Comparison of ENCODE assay signal across 13 cellular contexts in the genomic region with DNA sequence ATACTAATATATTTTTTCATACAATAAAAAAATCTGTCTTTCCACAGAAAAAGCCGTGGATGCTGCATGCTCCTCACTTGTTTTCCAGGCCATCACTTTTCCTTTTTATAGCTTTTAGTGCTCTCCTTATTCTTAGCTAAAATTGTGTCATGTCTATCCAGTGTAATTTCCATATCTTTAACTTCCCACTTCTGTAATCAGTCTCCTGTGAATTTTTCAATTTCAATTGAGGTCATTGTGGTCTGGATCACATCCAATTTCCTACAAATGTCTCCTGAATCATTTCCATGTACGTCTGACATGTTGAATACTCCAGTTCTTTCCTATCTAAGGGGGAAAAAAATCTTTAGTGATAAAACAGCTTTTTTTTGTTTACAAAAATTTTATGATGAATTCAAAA.
DNase-seq lines count a peak whose midpoint lies in the region; ATAC-seq, FAIRE-seq and TF ChIP-seq lines count a peak whose summit lies in the region.
"Had no signal": no experiment of that assay in that cellular context is flagged by ENCODE, and none has a peak within 500 bp of the region (broad histone marks: within the 10 kb centered on the region; RNA-seq: fewer than 3 reads in every experiment).

No MANE protein-coding gene starts in this region.

- intact Hi-C loops in heart right ventricle (cut with DNase I): no loop called here
- intact Hi-C loops in Right ventricle myocardium inferior (cut with DNase I): no loop called here
- intact Hi-C loops in transverse colon (cut with DNase I; ENCODE audit: low total_unique reads): no loop called here

- H3K27me3 ChIP-seq in heart right ventricle (no peaks in the 10 kb centered on the region), transverse colon (no peaks in the 10 kb centered on the region)
- H3K27me3 ChIP-seq: BLaER1 had no signal

- WGBS in heart right ventricle, 2 donors: 8 to 12% methylated on average over 2 of the region's 2 CpGs
- 50 to 56% methylated on average over 2 of the region's 2 CpGs for WGBS in transverse colon (ENCODE audit: low coverage in 1 of 2), 2 donors

- DNase-seq in heart right ventricle (no peak), Right ventricle myocardium inferior (ENCODE audit: missing footprints) (no peak), RKO (ENCODE audit: low spot score) (peak; percentile 35), epithelial cell of esophagus (ENCODE audit: low read depth) (peak; percentile 83), urothelium cell line (ENCODE audit: low spot score) (peak; percentile 23), transverse colon (no peak)
- no peak for DNase-seq in activated CD8-positive, alpha-beta memory T cell treated with anti-CD3 and anti-CD28 coated beads for 24 hours
- DNase-seq: erythroblast, lower lobe of right lung, NCI-H2081 treated with DMSO at 0.1 percent for 48 hours, psoas muscle had no signal

- no peak for FAIRE-seq in urothelium cell line (lab: Jason Lieb, UNC)

- ATAC-seq in heart right ventricle (peak in 5 of 8 donors; percentile 31 to 68 (median 52)), Right ventricle myocardium inferior (no peak), GM19351 (IDR thresholded peaks at IDR 0.05; ENCODE audit: unreplicated experiment) (no peak)
- ATAC-seq: lower lobe of right lung, psoas muscle had no signal

- no peak for TF ChIP-seq EP300 in transverse colon (IDR thresholded peaks at IDR 0.05; ENCODE audit: low read depth)

- H3K27ac ChIP-seq in heart right ventricle (no peak overlapping the region), transverse colon (no peak overlapping the region)
- H3K27ac ChIP-seq: BLaER1, lower lobe of right lung, psoas muscle had no signal

- peaks cover 0 to 5% (median 0%) of the 10 kb centered on the region in 9 donors for H3K4me1 ChIP-seq in heart right ventricle
- no peaks in the 10 kb centered on the region for H3K4me1 ChIP-seq in transverse colon
- H3K4me1 ChIP-seq: BLaER1, lower lobe of right lung, psoas muscle had no signal

- in situ Hi-C loops in transverse colon (cut with MboI; ENCODE audit: low pct_ligation_motif_present in 1 of 4, low pct_unique_long_range_greater_than_20kb in 1 of 4, low sequenced_read_pairs in 3 of 4): no loop called here

- H3K9me3 ChIP-seq in heart right ventricle: peaks cover 0 to 7% (median 0%) of the 10 kb centered on the region in 11 donors
- H3K9me3 ChIP-seq in transverse colon: no peaks in the 10 kb centered on the region
- H3K9me3 ChIP-seq: BLaER1, lower lobe of right lung, psoas muscle had no signal

- TF ChIP-seq CTCF in heart right ventricle (IDR thresholded peaks at IDR 0.05): no peak
- no peak for TF ChIP-seq CTCF in epithelial cell of esophagus (IDR thresholded peaks at IDR 0.05; ENCODE audit: insufficient read depth, low read depth, low read length, missing control alignments)
- no peak for TF ChIP-seq CTCF in transverse colon (IDR thresholded peaks at IDR 0.05)

- no peak for TF ChIP-seq POLR2A in transverse colon (IDR thresholded peaks at IDR 0.05)

- no peak overlapping the region for H3K4me3 ChIP-seq in heart right ventricle
- H3K4me3 ChIP-seq in epithelial cell of esophagus (ENCODE audit: low read length): no peak overlapping the region
- no peak overlapping the region for H3K4me3 ChIP-seq in transverse colon
- H3K4me3 ChIP-seq: BLaER1, lower lobe of right lung, psoas muscle had no signal

- H3K36me3 ChIP-seq in heart right ventricle (no peaks in the 10 kb centered on the region), transverse colon (no peaks in the 10 kb centered on the region)
- H3K36me3 ChIP-seq: BLaER1, lower lobe of right lung had no signal

Comparison
In these comparisons a context has a peak if more than half of its experiments do, and no peak if none do; other contexts are left out.
1. ATAC-seq: peak in heart right ventricle (5 of 8); none in Right ventricle myocardium inferior (single experiment) and GM19351 (single experiment).
2. DNase-seq: peak in RKO (single experiment), epithelial cell of esophagus (single experiment) and urothelium cell line (single experiment); none in heart right ventricle (0 of 2), Right ventricle myocardium inferior (single experiment), transverse colon (single experiment) and activated CD8-positive, alpha-beta memory T cell treated with anti-CD3 and anti-CD28 coated beads for 24 hours (single experiment).